ENCODE assay signal across 34 cellular contexts in genomic region chr14:72868500-72868899, GRCh38.
"Had no signal": no experiment of that assay in that cellular context is flagged by ENCODE, and none has a peak within 500 bp of the region (broad histone marks: within the 10 kb centered on the region; RNA-seq: fewer than 3 reads in every experiment).

No MANE protein-coding gene starts in this region.

- H3K9me3 Mint-ChIP-seq: activated naive CD8-positive, alpha-beta T cell treated with anti-CD3 and anti-CD28 coated beads, Interleukin-2, amount 50 U/mL, for 24 hours; activated T-helper 2 cell treated with anti-CD3 and anti-CD28 coated beads, Interferon-gamma antibody, Interleukin-2, Interleukin-4, amounts not matched to agents 10 μg/mL and 5 μg/mL and 100 μg/mL, durations not matched to agents 14 hours and 24 hours and 36 hours; central memory CD8-positive, alpha-beta T cell; effector memory CD8-positive, alpha-beta T cell had no signal

- H3K27me3 ChIP-seq: adrenal gland, body of pancreas, esophagus muscularis mucosa, foreskin keratinocyte, gastrocnemius medialis had no signal

- H3K27me3 Mint-ChIP-seq: activated CD4-positive, alpha-beta memory T cell treated with anti-CD3 and anti-CD28 coated beads for 36 hours; activated CD4-positive, alpha-beta T cell treated with anti-CD3 and anti-CD28 coated beads for 36 hours; activated naive CD4-positive, alpha-beta T cell treated with anti-CD3 and anti-CD28 coated beads, Interleukin-2, amount 50 U/mL, for 24 hours; activated naive CD8-positive, alpha-beta T cell treated with anti-CD3 and anti-CD28 coated beads for 36 hours; activated naive CD8-positive, alpha-beta T cell treated with anti-CD3 and anti-CD28 coated beads, Interleukin-2, amount 50 U/mL, for 24 hours had no signal

- H3K36me3 Mint-ChIP-seq: activated naive CD8-positive, alpha-beta T cell treated with anti-CD3 and anti-CD28 coated beads for 36 hours had no signal

- H3K4me3 ChIP-seq: adrenal gland, body of pancreas, esophagus muscularis mucosa, gastrocnemius medialis had no signal

- H3K36me3 ChIP-seq: adrenal gland, esophagus muscularis mucosa, gastrocnemius medialis had no signal

- H3K27ac ChIP-seq: adrenal gland, body of pancreas, esophagus muscularis mucosa, foreskin keratinocyte had no signal

- H3K9me3 ChIP-seq: adrenal gland, body of pancreas, gastrocnemius medialis had no signal

- H3K27ac Mint-ChIP-seq: activated CD4-positive, alpha-beta memory T cell treated with anti-CD3 and anti-CD28 coated beads for 36 hours; activated CD4-positive, alpha-beta T cell treated with anti-CD3 and anti-CD28 coated beads for 36 hours; activated CD4-positive, alpha-beta T cell treated with anti-CD3 and anti-CD28 coated beads, Interleukin-2, amount 10 ng/mL, durations not matched to agents 24 days and 14 days; activated CD8-positive, alpha-beta memory T cell treated with anti-CD3 and anti-CD28 coated beads, Interleukin-2, amount 10 ng/mL, durations not matched to agents 7 days and 5 days; activated CD8-positive, alpha-beta T cell treated with anti-CD3 and anti-CD28 coated beads, Interleukin-2, amount 10 ng/mL, durations not matched to agents 7 days and 5 days; activated naive CD4-positive, alpha-beta T cell treated with anti-CD3 and anti-CD28 coated beads for 36 hours; activated naive CD4-positive, alpha-beta T cell treated with anti-CD3 and anti-CD28 coated beads, Interleukin-2, amount 50 U/mL, for 24 hours; activated naive CD8-positive, alpha-beta T cell treated with anti-CD3 and anti-CD28 coated beads for 36 hours; activated naive CD8-positive, alpha-beta T cell treated with anti-CD3 and anti-CD28 coated beads, Interleukin-2, amount 50 U/mL, for 24 hours; activated T-helper 1 cell treated with anti-CD3 and anti-CD28 coated beads, Interleukin-12 subunit alpha, Interleukin-12 subunit beta, Interleukin-2, Interleukin-4 antibody, amounts not matched to agents 30 ng/mL and 10 ng/mL and 1 ng/mL, durations not matched to agents 14 hours and 24 hours and 36 hours; activated T-helper 2 cell treated with anti-CD3 and anti-CD28 coated beads, Interferon-gamma antibody, Interleukin-2, Interleukin-4, amounts not matched to agents 10 μg/mL and 5 μg/mL and 100 μg/mL, durations not matched to agents 14 hours and 24 hours and 36 hours; effector memory CD8-positive, alpha-beta T cell; T-helper 17 cell; T-helper 2 cell treated with Interferon-gamma antibody and Interleukin-4, amounts not matched to agents 5 μg/mL and 100 μg/mL, for 36 hours had no signal

- H3K4me3 Mint-ChIP-seq: activated CD4-positive, alpha-beta memory T cell treated with anti-CD3 and anti-CD28 coated beads for 36 hours; activated CD4-positive, alpha-beta T cell treated with anti-CD3 and anti-CD28 coated beads for 36 hours; activated CD4-positive, alpha-beta T cell treated with anti-CD3 and anti-CD28 coated beads, Interleukin-2, amount 10 ng/mL, durations not matched to agents 24 days and 14 days; activated CD8-positive, alpha-beta memory T cell treated with anti-CD3 and anti-CD28 coated beads, Interleukin-2, amount 10 ng/mL, durations not matched to agents 7 days and 5 days; activated CD8-positive, alpha-beta T cell treated with anti-CD3 and anti-CD28 coated beads, Interleukin-2, amount 10 ng/mL, durations not matched to agents 7 days and 5 days; activated naive CD4-positive, alpha-beta T cell treated with anti-CD3 and anti-CD28 coated beads for 36 hours; activated naive CD4-positive, alpha-beta T cell treated with anti-CD3 and anti-CD28 coated beads, Interleukin-2, amount 50 U/mL, for 24 hours; activated naive CD8-positive, alpha-beta T cell treated with anti-CD3 and anti-CD28 coated beads for 36 hours; activated naive CD8-positive, alpha-beta T cell treated with anti-CD3 and anti-CD28 coated beads, Interleukin-2, amount 50 U/mL, for 24 hours; activated T-helper 1 cell treated with anti-CD3 and anti-CD28 coated beads, Interleukin-12 subunit alpha, Interleukin-12 subunit beta, Interleukin-2, Interleukin-4 antibody, amounts not matched to agents 30 ng/mL and 10 ng/mL and 1 ng/mL, durations not matched to agents 14 hours and 24 hours and 36 hours; central memory CD8-positive, alpha-beta T cell; effector memory CD8-positive, alpha-beta T cell; T-helper 17 cell; T-helper 2 cell treated with Interferon-gamma antibody and Interleukin-4, amounts not matched to agents 5 μg/mL and 100 μg/mL, for 36 hours had no signal

- H3K4me1 Mint-ChIP-seq: activated CD4-positive, alpha-beta T cell treated with anti-CD3 and anti-CD28 coated beads for 36 hours; activated CD4-positive, alpha-beta T cell treated with anti-CD3 and anti-CD28 coated beads, Interleukin-2, amount 10 ng/mL, durations not matched to agents 24 days and 14 days; activated CD8-positive, alpha-beta memory T cell treated with anti-CD3 and anti-CD28 coated beads, Interleukin-2, amount 10 ng/mL, durations not matched to agents 7 days and 5 days; activated naive CD4-positive, alpha-beta T cell treated with anti-CD3 and anti-CD28 coated beads, Interleukin-2, amount 50 U/mL, for 24 hours; activated naive CD8-positive, alpha-beta T cell treated with anti-CD3 and anti-CD28 coated beads for 36 hours; activated naive CD8-positive, alpha-beta T cell treated with anti-CD3 and anti-CD28 coated beads, Interleukin-2, amount 50 U/mL, for 24 hours; central memory CD8-positive, alpha-beta T cell had no signal

- H3K4me1 ChIP-seq: adrenal gland, body of pancreas, foreskin keratinocyte had no signal

- ATAC-seq: activated CD4-positive, alpha-beta T cell treated with anti-CD3 and anti-CD28 coated beads for 36 hours; activated CD8-positive, alpha-beta memory T cell treated with anti-CD3 and anti-CD28 coated beads, Interleukin-2, amount 10 ng/mL, durations not matched to agents 7 days and 5 days; activated CD8-positive, alpha-beta T cell treated with anti-CD3 and anti-CD28 coated beads, Interleukin-2, amount 10 ng/mL, durations not matched to agents 7 days and 5 days; activated naive CD8-positive, alpha-beta T cell treated with anti-CD3 and anti-CD28 coated beads, Interleukin-2, amount 50 U/mL, for 24 hours; body of pancreas; effector memory CD8-positive, alpha-beta T cell; foreskin keratinocyte; gastrocnemius medialis; T-helper 17 cell had no signal

- DNase-seq: activated CD4-positive, alpha-beta memory T cell treated with anti-CD3 and anti-CD28 coated beads for 36 hours; activated CD4-positive, alpha-beta T cell treated with anti-CD3 and anti-CD28 coated beads for 36 hours; activated CD4-positive, alpha-beta T cell treated with anti-CD3 and anti-CD28 coated beads, Interleukin-2, amount 10 ng/mL, durations not matched to agents 24 days and 14 days; activated CD4-positive, CD25-positive, alpha-beta regulatory T cell; activated CD4-positive, CD25-positive, alpha-beta regulatory T cell treated with anti-CD3 and anti-CD28 coated beads, Interleukin-2, amount 50 U/mL, for 72 hours; activated CD8-positive, alpha-beta memory T cell treated with anti-CD3 and anti-CD28 coated beads, Interleukin-2, amount 10 ng/mL, durations not matched to agents 7 days and 5 days; activated CD8-positive, alpha-beta memory T cell treated with anti-CD3 and anti-CD28 coated beads, Interleukin-2, amount 50 U/mL, for 4 hours; activated CD8-positive, alpha-beta T cell treated with anti-CD3 and anti-CD28 coated beads, Interleukin-2, amount 10 ng/mL, durations not matched to agents 7 days and 5 days; activated effector memory CD4-positive, alpha-beta T cell treated with anti-CD3 and anti-CD28 coated beads, Interleukin-2, amount 50 U/mL, for 16 hours; activated naive CD4-positive, alpha-beta T cell treated with anti-CD3 and anti-CD28 coated beads for 36 hours; activated naive CD8-positive, alpha-beta T cell treated with anti-CD3 and anti-CD28 coated beads for 36 hours; activated naive CD8-positive, alpha-beta T cell treated with anti-CD3 and anti-CD28 coated beads, Interleukin-2, amount 50 U/mL, for 24 hours; activated T-cell treated with anti-CD3 and anti-CD28 coated beads, Interleukin-2, amount 50 U/mL, for 1 hour; activated T-cell treated with anti-CD3 and anti-CD28 coated beads, Interleukin-2, amount 50 U/mL, for 48 hours; adrenal gland; amygdala; aorta; body of pancreas; cortex of kidney; dermis blood vessel endothelial cell; effector CD4-positive, alpha-beta T cell; effector memory CD8-positive, alpha-beta T cell; erythroblast; foreskin keratinocyte; gastrocnemius medialis; T-helper 1 cell; T-helper 17 cell; T1000 had no signal
